ENCODE assay signal across 27 cellular contexts in the genomic region with DNA sequence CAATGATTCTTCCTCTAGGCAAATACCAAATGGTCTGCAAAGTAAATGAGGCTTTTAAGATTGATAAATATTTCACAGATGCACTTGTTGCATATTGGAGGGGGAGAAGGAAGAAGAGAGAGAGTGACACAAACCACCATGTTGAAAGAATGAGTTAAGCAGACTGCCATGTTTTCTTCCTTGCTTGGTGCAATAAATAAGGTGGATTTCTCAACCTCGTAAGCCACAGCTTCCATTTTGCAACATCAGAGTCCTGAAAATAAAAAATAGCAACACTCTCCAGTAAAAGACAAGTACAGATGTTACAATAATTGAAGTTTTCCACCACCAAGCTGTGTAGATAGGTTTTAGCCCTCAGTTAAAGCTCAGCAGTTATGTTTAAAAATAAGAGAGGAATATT.
DNase-seq lines count a peak whose midpoint lies in the region; ATAC-seq and TF ChIP-seq lines count a peak whose summit lies in the region.
"Had no signal": no experiment of that assay in that cellular context is flagged by ENCODE, and none has a peak within 500 bp of the region (broad histone marks: within the 10 kb centered on the region; RNA-seq: fewer than 3 reads in every experiment).

No MANE protein-coding gene starts in this region.

- H3K4me3 ChIP-seq in liver (ENCODE audit: low read depth in 1 of 3, low read length in 3 of 3) (no peak overlapping the region), right lobe of liver (no peak overlapping the region), MM.1S (ENCODE audit: low read length) (no peak overlapping the region)
- H3K4me3 ChIP-seq: ascending aorta, cardiac muscle cell, colonic mucosa, hepatocyte, tibial nerve had no signal

- TF ChIP-seq RAD21 in liver (IDR thresholded peaks at IDR 0.05) = no peak

- H3K79me2 ChIP-seq in MM.1S (ENCODE audit: low read length) = no peaks in the 10 kb centered on the region
- H3K79me2 ChIP-seq: hepatocyte had no signal

- DNase-seq in right lobe of liver = no peak
- DNase-seq in NOMO-1 treated with DMSO at 0.1 percent for 48 hours (lab: John Stamatoyannopoulos, UW; ENCODE audit: unreplicated experiment) = peak; percentile 88
- peak; percentile 22 for DNase-seq in fibroblast of gingiva (ENCODE audit: low read depth)
- peak; percentile 13 for DNase-seq in stromal cell of bone marrow (ENCODE audit: low read depth)
- no peak for DNase-seq in MM.1S
- DNase-seq in occipital lobe (lab: John Stamatoyannopoulos, UW) = no peak
- DNase-seq: 8988T; activated CD4-positive, alpha-beta T cell treated with anti-CD3 and anti-CD28 coated beads for 1 hour; activated CD8-positive, alpha-beta T cell treated with anti-CD3 and anti-CD28 coated beads for 36 hours; colonic mucosa; DMS53; effector CD8-positive, alpha-beta T cell; foreskin melanocyte; immature natural killer cell; Kasumi-1; left colon; mesendoderm; NCI-H1105 treated with DMSO at 0.1 percent for 48 hours; NCI-H2029 treated with DMSO at 0.1 percent for 48 hours; NCI-H526; small intestine had no signal

- no peaks in the 10 kb centered on the region for H3K27me3 ChIP-seq in liver (ENCODE audit: control insufficient read depth in 4 of 4, insufficient read depth in 4 of 4, low read length in 3 of 4)
- no peaks in the 10 kb centered on the region for H3K27me3 ChIP-seq in right lobe of liver
- no peaks in the 10 kb centered on the region for H3K27me3 ChIP-seq in MM.1S (replicated peaks; ENCODE audit: insufficient read depth, low read length)
- H3K27me3 ChIP-seq: ascending aorta, cardiac muscle cell, colonic mucosa, hepatocyte, tibial nerve had no signal

- H3K4me1 ChIP-seq in liver (ENCODE audit: control insufficient read depth in 4 of 4, insufficient read depth in 4 of 4, low read length in 3 of 4) (peaks cover 0 to 3% (median 0%) of the 10 kb centered on the region in 4 donors), right lobe of liver (no peaks in the 10 kb centered on the region), MM.1S (ENCODE audit: low read length) (peaks cover 10% of the 10 kb centered on the region)
- H3K4me1 ChIP-seq: ascending aorta, colonic mucosa, tibial nerve had no signal

- peaks cover 2% of the 10 kb centered on the region; the same call in 1 of the 2 replicates for H3F3A ChIP-seq in MM.1S (ENCODE audit: insufficient read depth, low read length)

- intact Hi-C loops in right lobe of liver (cut with DNase I) = no loop called here

- H3K27ac ChIP-seq in liver (ENCODE audit: low read depth in 1 of 2, low read length in 2 of 2) = no peak overlapping the region
- no peak overlapping the region for H3K27ac ChIP-seq in right lobe of liver
- H3K27ac ChIP-seq in MM.1S (ENCODE audit: low read length) = no peak overlapping the region
- H3K27ac ChIP-seq: ascending aorta, cardiac muscle cell, colonic mucosa, hepatocyte, tibial nerve had no signal

- TF ChIP-seq POLR2A in right lobe of liver (IDR thresholded peaks at IDR 0.05) = no peak

- TF ChIP-seq CTCF in liver (IDR thresholded peaks at IDR 0.05; ENCODE audit: low read depth, low read length, missing input control) (no peak), right lobe of liver (IDR thresholded peaks at IDR 0.05) (no peak), MM.1S (IDR thresholded peaks at IDR 0.05; ENCODE audit: low read length) (no peak)

- peaks cover 0 to 2% (median 0%) of the 10 kb centered on the region in 4 donors for H3K9me3 ChIP-seq in liver (ENCODE audit: control insufficient read depth in 4 of 4, low read length in 3 of 4)
- no peaks in the 10 kb centered on the region for H3K9me3 ChIP-seq in right lobe of liver
- H3K9me3 ChIP-seq in MM.1S (replicated peaks; ENCODE audit: insufficient read depth, low read length) = no peaks in the 10 kb centered on the region
- H3K9me3 ChIP-seq: ascending aorta, colonic mucosa, tibial nerve had no signal

- H4K20me1 ChIP-seq in MM.1S (ENCODE audit: insufficient read depth, low read length) = no peaks in the 10 kb centered on the region

- no peak overlapping the region for H3K9ac ChIP-seq in liver (ENCODE audit: low read depth in 1 of 2, low read length in 2 of 2)
- no peak overlapping the region for H3K9ac ChIP-seq in MM.1S (ENCODE audit: low read length)

- ATAC-seq in right lobe of liver (no peak), HG03460 (IDR thresholded peaks at IDR 0.05; ENCODE audit: unreplicated experiment) (no peak)
- ATAC-seq: activated CD8-positive, alpha-beta T cell treated with anti-CD3 and anti-CD28 coated beads for 36 hours; left colon had no signal

- no peak overlapping the region for H2AFZ ChIP-seq in MM.1S (ENCODE audit: low read length)
- H2AFZ ChIP-seq: hepatocyte had no signal

- WGBS in liver = 48% methylated on average over 1 of the region's 1 CpG
- 22% methylated on average over 1 of the region's 1 CpG for WGBS in right lobe of liver (ENCODE audit: insufficient coverage, low coverage, low lambda C conversion rate, missing lambda C conversion rate)

- H3K36me3 ChIP-seq in liver (ENCODE audit: control insufficient read depth in 4 of 4, insufficient read depth in 3 of 4, low read depth in 1 of 4, low read length in 3 of 4) (no peaks in the 10 kb centered on the region), right lobe of liver (no peaks in the 10 kb centered on the region), MM.1S (replicated peaks; ENCODE audit: insufficient read depth, low read length) (no peaks in the 10 kb centered on the region)
- H3K36me3 ChIP-seq: ascending aorta, cardiac muscle cell, colonic mucosa, tibial nerve had no signal

- H3K4me2 ChIP-seq in MM.1S (ENCODE audit: low read depth, low read length) = no peak overlapping the region
- H3K4me2 ChIP-seq: hepatocyte had no signal

- H3K9me2 ChIP-seq in MM.1S (replicated peaks; ENCODE audit: insufficient read depth, low read length) = no peaks in the 10 kb centered on the region

TF ChIP-seq in liver, 16 proteins besides CTCF, POLR2A, EP300 and RAD21:
- TF ChIP-seq, protein P1, sequence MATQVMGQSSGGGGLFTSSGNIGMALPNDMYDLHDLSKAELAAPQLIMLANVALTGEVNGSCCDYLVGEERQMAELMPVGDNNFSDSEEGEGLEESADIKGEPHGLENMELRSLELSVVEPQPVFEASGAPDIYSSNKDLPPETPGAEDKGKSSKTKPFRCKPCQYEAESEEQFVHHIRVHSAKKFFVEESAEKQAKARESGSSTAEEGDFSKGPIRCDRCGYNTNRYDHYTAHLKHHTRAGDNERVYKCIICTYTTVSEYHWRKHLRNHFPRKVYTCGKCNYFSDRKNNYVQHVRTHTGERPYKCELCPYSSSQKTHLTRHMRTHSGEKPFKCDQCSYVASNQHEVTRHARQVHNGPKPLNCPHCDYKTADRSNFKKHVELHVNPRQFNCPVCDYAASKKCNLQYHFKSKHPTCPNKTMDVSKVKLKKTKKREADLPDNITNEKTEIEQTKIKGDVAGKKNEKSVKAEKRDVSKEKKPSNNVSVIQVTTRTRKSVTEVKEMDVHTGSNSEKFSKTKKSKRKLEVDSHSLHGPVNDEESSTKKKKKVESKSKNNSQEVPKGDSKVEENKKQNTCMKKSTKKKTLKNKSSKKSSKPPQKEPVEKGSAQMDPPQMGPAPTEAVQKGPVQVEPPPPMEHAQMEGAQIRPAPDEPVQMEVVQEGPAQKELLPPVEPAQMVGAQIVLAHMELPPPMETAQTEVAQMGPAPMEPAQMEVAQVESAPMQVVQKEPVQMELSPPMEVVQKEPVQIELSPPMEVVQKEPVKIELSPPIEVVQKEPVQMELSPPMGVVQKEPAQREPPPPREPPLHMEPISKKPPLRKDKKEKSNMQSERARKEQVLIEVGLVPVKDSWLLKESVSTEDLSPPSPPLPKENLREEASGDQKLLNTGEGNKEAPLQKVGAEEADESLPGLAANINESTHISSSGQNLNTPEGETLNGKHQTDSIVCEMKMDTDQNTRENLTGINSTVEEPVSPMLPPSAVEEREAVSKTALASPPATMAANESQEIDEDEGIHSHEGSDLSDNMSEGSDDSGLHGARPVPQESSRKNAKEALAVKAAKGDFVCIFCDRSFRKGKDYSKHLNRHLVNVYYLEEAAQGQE (IDR thresholded peaks at IDR 0.05) = no peak
- TF ChIP-seq YY1 (IDR thresholded peaks at IDR 0.05) = peak; percentile 28
- no peak for TF ChIP-seq RXRA (IDR thresholded peaks at IDR 0.05)
- no peak for TF ChIP-seq GABPA (IDR thresholded peaks at IDR 0.05 in 1 of 2, conservative IDR thresholded peaks at IDR 0.05 in 1 of 2)
- TF ChIP-seq, protein P2, sequence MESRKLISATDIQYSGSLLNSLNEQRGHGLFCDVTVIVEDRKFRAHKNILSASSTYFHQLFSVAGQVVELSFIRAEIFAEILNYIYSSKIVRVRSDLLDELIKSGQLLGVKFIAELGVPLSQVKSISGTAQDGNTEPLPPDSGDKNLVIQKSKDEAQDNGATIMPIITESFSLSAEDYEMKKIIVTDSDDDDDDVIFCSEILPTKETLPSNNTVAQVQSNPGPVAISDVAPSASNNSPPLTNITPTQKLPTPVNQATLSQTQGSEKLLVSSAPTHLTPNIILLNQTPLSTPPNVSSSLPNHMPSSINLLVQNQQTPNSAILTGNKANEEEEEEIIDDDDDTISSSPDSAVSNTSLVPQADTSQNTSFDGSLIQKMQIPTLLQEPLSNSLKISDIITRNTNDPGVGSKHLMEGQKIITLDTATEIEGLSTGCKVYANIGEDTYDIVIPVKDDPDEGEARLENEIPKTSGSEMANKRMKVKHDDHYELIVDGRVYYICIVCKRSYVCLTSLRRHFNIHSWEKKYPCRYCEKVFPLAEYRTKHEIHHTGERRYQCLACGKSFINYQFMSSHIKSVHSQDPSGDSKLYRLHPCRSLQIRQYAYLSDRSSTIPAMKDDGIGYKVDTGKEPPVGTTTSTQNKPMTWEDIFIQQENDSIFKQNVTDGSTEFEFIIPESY (IDR thresholded peaks at IDR 0.05) = no peak
- no peak for TF ChIP-seq EGR1 (IDR thresholded peaks at IDR 0.05; ENCODE audit: low read depth in 2 of 2)
- TF ChIP-seq JUND (IDR thresholded peaks at IDR 0.05) = no peak

Comparison
In these comparisons a context has a peak if more than half of its experiments do, and no peak if none do; other contexts are left out.
1. DNase-seq: peak in NOMO-1 treated with DMSO at 0.1 percent for 48 hours (single experiment), fibroblast of gingiva (single experiment) and stromal cell of bone marrow (single experiment); none in right lobe of liver (0 of 3), MM.1S (single experiment) and occipital lobe (single experiment).